Comparison of ENCODE assay signal across 6 cellular contexts in the genomic region with DNA sequence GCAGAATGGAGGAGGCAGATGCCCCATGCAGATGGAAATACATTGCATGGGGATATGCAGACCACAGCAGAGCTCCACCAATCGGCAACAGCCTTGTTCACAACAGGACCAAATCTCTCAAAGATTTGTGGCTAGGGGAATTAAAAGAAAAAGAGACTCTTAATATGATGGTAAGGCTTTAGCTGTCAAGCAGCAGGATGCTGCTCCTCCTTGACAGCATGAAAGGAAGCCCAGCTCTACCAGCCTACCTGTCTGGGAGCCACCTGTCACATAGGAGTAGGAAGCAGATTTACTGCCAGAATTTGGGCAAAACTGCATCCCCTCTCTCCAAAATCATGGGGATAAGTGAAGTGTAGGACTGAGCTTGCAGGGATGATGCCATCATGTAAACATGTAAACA.
"Had no signal": no experiment of that assay in that cellular context is flagged by ENCODE, and none has a peak within 500 bp of the region (broad histone marks: within the 10 kb centered on the region; RNA-seq: fewer than 3 reads in every experiment).

No MANE protein-coding gene starts in this region.

- DNase-seq: H9, HCEC 1CT, IMR-90, KG1 had no signal

- H3K9me3 Mint-ChIP-seq: GM23338, H9 had no signal

- H3K27ac Mint-ChIP-seq: GM23338, H9 had no signal

- H3K4me3 Mint-ChIP-seq: GM23338, H9 had no signal

- ATAC-seq: GM23338, K562 had no signal
